ENCODE assay signal across 23 cellular contexts in genomic region chr16:82672676-82673075, GRCh38. TPM values are rescaled to one million over a fixed set of nuclear protein-coding genes. Genes with fewer than 3 reads are reported as not detected.
"Had no signal": no experiment of that assay in that cellular context is flagged by ENCODE, and none has a peak within 500 bp of the region (broad histone marks: within the 10 kb centered on the region; RNA-seq: fewer than 3 reads in every experiment).

No MANE protein-coding gene starts in this region.

- DNase-seq: activated CD4-positive, alpha-beta T cell treated with anti-CD3 and anti-CD28 coated beads for 1 hour; activated CD4-positive, alpha-beta T cell treated with anti-CD3 and anti-CD28 coated beads, Interleukin-2, amount 50 U/mL, for 1 hour; activated CD8-positive, alpha-beta memory T cell treated with anti-CD3 and anti-CD28 coated beads, Interleukin-2, amount 10 ng/mL, durations not matched to agents 7 days and 5 days; activated CD8-positive, alpha-beta T cell treated with anti-CD3 and anti-CD28 coated beads, Interleukin-2, amount 10 ng/mL, durations not matched to agents 7 days and 5 days; activated naive CD4-positive, alpha-beta T cell; activated T-cell treated with anti-CD3 and anti-CD28 coated beads for 4 hours; activated T-cell treated with anti-CD3 and anti-CD28 coated beads, Interleukin-2, amount 50 U/mL, for 72 hours; anterior cingulate cortex; body of pancreas; caudate nucleus; heart left ventricle; hypothalamus; immature natural killer cell; midbrain; naive thymus-derived CD4-positive, alpha-beta T cell; right cardiac atrium; stimulated activated CD4-positive, alpha-beta T cell treated with anti-CD3 and anti-CD28 coated beads, Interleukin-15, amount 100 ng/mL, for 24 hours; stimulated activated CD4-positive, alpha-beta T cell treated with anti-CD3 and anti-CD28 coated beads, Interleukin-2, amount 100 ng/mL, for 24 hours; stimulated activated naive CD4-positive, alpha-beta T cell; T-helper 17 cell; T1000 had no signal

- H3K36me3 ChIP-seq: heart left ventricle, tibial nerve had no signal

- H3K27me3 ChIP-seq: body of pancreas, heart left ventricle, tibial nerve had no signal

- H3K4me3 ChIP-seq: body of pancreas, heart left ventricle, tibial nerve had no signal

- H3K27ac ChIP-seq: body of pancreas, heart left ventricle, tibial nerve had no signal

- ATAC-seq: activated CD8-positive, alpha-beta memory T cell treated with anti-CD3 and anti-CD28 coated beads, Interleukin-2, amount 10 ng/mL, durations not matched to agents 7 days and 5 days; activated CD8-positive, alpha-beta T cell treated with anti-CD3 and anti-CD28 coated beads, Interleukin-2, amount 10 ng/mL, durations not matched to agents 7 days and 5 days; activated naive CD4-positive, alpha-beta T cell treated with anti-CD3 and anti-CD28 coated beads, Interleukin-2, amount 50 U/mL, for 72 hours; body of pancreas; heart left ventricle; naive thymus-derived CD4-positive, alpha-beta T cell; right cardiac atrium; T-helper 17 cell had no signal

RNA-seq across cellular contexts. Expression of gene CDH13, which starts 45.9 kb away (rescaled TPM):
- total RNA-seq: activated CD8-positive, alpha-beta memory T cell treated with anti-CD3 and anti-CD28 coated beads, Interleukin-2, amount 10 ng/mL, durations not matched to agents 7 days and 5 days; activated CD8-positive, alpha-beta T cell treated with anti-CD3 and anti-CD28 coated beads, Interleukin-2, amount 10 ng/mL, durations not matched to agents 7 days and 5 days; activated naive CD4-positive, alpha-beta T cell treated with anti-CD3 and anti-CD28 coated beads, Interleukin-2, amount 50 U/mL, for 72 hours; activated T-cell treated with anti-CD3 and anti-CD28 coated beads, Interleukin-2, amount 50 U/mL, for 72 hours; naive thymus-derived CD4-positive, alpha-beta T cell; T-helper 17 cell had no signal
- polyA plus RNA-seq: immature natural killer cell; naive thymus-derived CD4-positive, alpha-beta T cell had no signal
